1 cellular context compared by ENCODE assay signal in the genomic region with DNA sequence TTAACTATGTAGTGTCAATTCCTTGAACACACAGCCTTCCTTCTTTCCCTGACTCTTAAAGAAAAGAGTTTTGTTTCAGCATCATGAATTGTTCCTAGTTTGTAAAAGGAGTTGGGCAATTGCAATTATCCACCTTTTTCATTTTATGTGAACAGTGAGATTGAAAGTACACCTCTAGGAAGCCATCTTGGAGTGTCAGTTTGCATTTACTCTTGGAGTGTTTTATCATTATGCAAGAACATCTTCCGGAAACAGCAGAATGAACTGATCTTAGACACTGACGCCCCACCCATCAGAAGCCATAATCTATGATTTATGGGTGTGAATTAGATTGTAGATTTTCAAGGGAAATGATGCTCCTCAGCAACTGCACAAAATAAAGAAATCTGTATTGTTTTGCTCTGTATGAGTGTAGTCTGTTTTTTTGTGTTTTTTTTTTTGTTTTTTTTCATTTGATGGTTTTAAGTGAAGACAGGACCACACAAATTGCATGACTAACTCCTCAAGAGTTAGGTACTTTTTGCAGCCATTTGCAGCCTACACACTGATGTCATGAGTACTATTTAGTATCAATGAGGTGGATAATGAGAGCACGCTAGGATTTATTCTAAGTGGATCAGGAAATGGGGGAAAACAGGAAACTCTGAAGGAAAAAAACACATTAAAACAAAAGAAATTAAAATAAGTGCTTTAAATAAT.
A peak's percentile ranks its signal among the peaks of the same experiment; 100 is the strongest.
TF ChIP-seq lines count a peak whose summit lies in the region.

No MANE protein-coding gene starts in this region.

TF ChIP-seq in K562, 482 proteins besides CTCF, POLR2A, EP300 and RAD21 (continued from another document and continues in another):
- TF ChIP-seq, protein P1, sequence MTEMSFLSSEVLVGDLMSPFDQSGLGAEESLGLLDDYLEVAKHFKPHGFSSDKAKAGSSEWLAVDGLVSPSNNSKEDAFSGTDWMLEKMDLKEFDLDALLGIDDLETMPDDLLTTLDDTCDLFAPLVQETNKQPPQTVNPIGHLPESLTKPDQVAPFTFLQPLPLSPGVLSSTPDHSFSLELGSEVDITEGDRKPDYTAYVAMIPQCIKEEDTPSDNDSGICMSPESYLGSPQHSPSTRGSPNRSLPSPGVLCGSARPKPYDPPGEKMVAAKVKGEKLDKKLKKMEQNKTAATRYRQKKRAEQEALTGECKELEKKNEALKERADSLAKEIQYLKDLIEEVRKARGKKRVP (CRISPR knock-in tag; IDR thresholded peaks at IDR 0.05), result no peak
- TF ChIP-seq NFIC (IDR thresholded peaks at IDR 0.05) (no peak), ZNF143 (CRISPR knock-in tag; IDR thresholded peaks at IDR 0.05) (no peak), FOXJ3 (CRISPR knock-in tag; IDR thresholded peaks at IDR 0.05) (no peak), LCOR (CRISPR knock-in tag; IDR thresholded peaks at IDR 0.05) (no peak), KAT8 (IDR thresholded peaks at IDR 0.05; ENCODE audit: low read depth) (no peak), ZSCAN29 (IDR thresholded peaks at IDR 0.05) (no peak), HMG20A (CRISPR knock-in tag; conservative IDR thresholded peaks at IDR 0.05) (no peak), TFAM (CRISPR knock-in tag; conservative IDR thresholded peaks at IDR 0.05) (no peak), DMBX1 (CRISPR knock-in tag; IDR thresholded peaks at IDR 0.05; ENCODE audit: borderline replicate concordance) (no peak; the same call in 1 of the 2 replicates), TEAD1 (CRISPR knock-in tag; IDR thresholded peaks at IDR 0.05) (no peak), ATF1 (CRISPR knock-in tag; IDR thresholded peaks at IDR 0.05) (no peak), ATF1 (tag; IDR thresholded peaks at IDR 0.05) (peak; percentile 24; the same call in 1 of the 2 replicates), ETV5 (CRISPR knock-in tag; IDR thresholded peaks at IDR 0.05; ENCODE audit: low read depth) (no peak), HCFC1 (IDR thresholded peaks at IDR 0.05; ENCODE audit: low read depth, low read length) (no peak), FOXJ2 (tag; IDR thresholded peaks at IDR 0.05) (no peak), CREM (IDR thresholded peaks at IDR 0.05; ENCODE audit: low read depth) (no peak), SREBF1 (IDR thresholded peaks at IDR 0.05; ENCODE audit: borderline replicate concordance, low read depth, low read length) (no peak), CHD4 (IDR thresholded peaks at IDR 0.05; ENCODE audit: insufficient read depth, insufficient replicate concordance, low read depth, low read length, poor library complexity, severe bottlenecking) (no peak), CEBPB (tag; IDR thresholded peaks at IDR 0.05) (peak; percentile 69), SRSF3 (IDR thresholded peaks at IDR 0.05; ENCODE audit: insufficient read depth, low read length) (no peak), ZNF766 (CRISPR knock-in tag; conservative IDR thresholded peaks at IDR 0.05) (peak; percentile 61; the same call in 1 of the 2 replicates), SPI1 (IDR thresholded peaks at IDR 0.05; ENCODE audit: borderline replicate concordance, low read depth, low read length) (no peak), SUPT5H (IDR thresholded peaks at IDR 0.05) (no peak), ZNF589 (CRISPR knock-in tag; IDR thresholded peaks at IDR 0.05; ENCODE audit: low read depth) (no peak), CSDE1 (IDR thresholded peaks at IDR 0.05) (no peak), SP2 (IDR thresholded peaks at IDR 0.05; ENCODE audit: extremely low read depth, low read depth, low read length, poor library complexity, severe bottlenecking) (no peak), ETV6 (IDR thresholded peaks at IDR 0.05; ENCODE audit: borderline replicate concordance in 1 of 2, low read depth in 2 of 2, low read length in 1 of 2) (no peak), ETV6 (CRISPR knock-in tag; IDR thresholded peaks at IDR 0.05; ENCODE audit: borderline replicate concordance) (no peak), SRF (CRISPR knock-in tag; IDR thresholded peaks at IDR 0.05) (no peak), GATA2 (CRISPR knock-in tag; IDR thresholded peaks at IDR 0.05) (no peak), RBM39 (optimal IDR thresholded peaks at IDR 0.05; ENCODE audit: low read depth, low read length) (no peak), JUND (IDR thresholded peaks at IDR 0.05; ENCODE audit: borderline replicate concordance, low read depth, low read length) (no peak), JUND (tag; IDR thresholded peaks at IDR 0.05; ENCODE audit: borderline replicate concordance, low read depth, low read length) (0 out of 3 replicates have a peak, but pooled peaks have one; percentile 14), CCNT2 (IDR thresholded peaks at IDR 0.05; ENCODE audit: borderline replicate concordance, extremely low read depth, insufficient read length, low read depth, low read length) (no peak), POLR2AphosphoS5 (IDR thresholded peaks at IDR 0.05; ENCODE audit: control insufficient read depth, insufficient read depth, low read depth, low read length) (no peak), TBL1XR1 (IDR thresholded peaks at IDR 0.05; ENCODE audit: low read length in 2 of 2) (0 out of 4 replicates have a peak, but pooled peaks of 1 of the 2 experiments have one; percentile 19), ZNF197 (CRISPR knock-in tag; IDR thresholded peaks at IDR 0.05; ENCODE audit: low read depth) (peak; percentile 38; the same call in 1 of the 2 replicates), NFE2 (IDR thresholded peaks at IDR 0.05; ENCODE audit: low read depth) (no peak), STAT5B (CRISPR knock-in tag; IDR thresholded peaks at IDR 0.05) (no peak), XRCC3 (IDR thresholded peaks at IDR 0.05) (no peak), ZNF384 (IDR thresholded peaks at IDR 0.05; ENCODE audit: low read depth, low read length) (no peak), BCL6 (CRISPR knock-in tag; IDR thresholded peaks at IDR 0.05) (no peak), U2AF1 (optimal IDR thresholded peaks at IDR 0.05; ENCODE audit: low read depth, low read length) (no peak), ZNF668 (CRISPR knock-in tag; IDR thresholded peaks at IDR 0.05) (no peak), DACH1 (IDR thresholded peaks at IDR 0.05; ENCODE audit: partially characterized antibody) (no peak), PHF20 (IDR thresholded peaks at IDR 0.05; ENCODE audit: partially characterized antibody) (no peak), KDM4B (IDR thresholded peaks at IDR 0.05; ENCODE audit: borderline replicate concordance in 2 of 2, low read depth in 1 of 2) (no peak)
- TF ChIP-seq, protein P2, sequence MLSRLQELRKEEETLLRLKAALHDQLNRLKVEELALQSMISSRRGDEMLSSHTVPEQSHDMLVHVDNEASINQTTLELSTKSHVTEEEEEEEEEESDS (CRISPR knock-in tag; IDR thresholded peaks at IDR 0.05), result no peak
- TF ChIP-seq, protein P3, sequence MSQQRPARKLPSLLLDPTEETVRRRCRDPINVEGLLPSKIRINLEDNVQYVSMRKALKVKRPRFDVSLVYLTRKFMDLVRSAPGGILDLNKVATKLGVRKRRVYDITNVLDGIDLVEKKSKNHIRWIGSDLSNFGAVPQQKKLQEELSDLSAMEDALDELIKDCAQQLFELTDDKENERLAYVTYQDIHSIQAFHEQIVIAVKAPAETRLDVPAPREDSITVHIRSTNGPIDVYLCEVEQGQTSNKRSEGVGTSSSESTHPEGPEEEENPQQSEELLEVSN (IDR thresholded peaks at IDR 0.05; ENCODE audit: borderline replicate concordance in 1 of 2, extremely low read depth in 1 of 2, insufficient read depth in 1 of 2, insufficient read length in 1 of 2, low read depth in 1 of 2, low read length in 1 of 2, poor library complexity in 1 of 2, severe bottlenecking in 1 of 2), result no peak
- TF ChIP-seq, protein P4, sequence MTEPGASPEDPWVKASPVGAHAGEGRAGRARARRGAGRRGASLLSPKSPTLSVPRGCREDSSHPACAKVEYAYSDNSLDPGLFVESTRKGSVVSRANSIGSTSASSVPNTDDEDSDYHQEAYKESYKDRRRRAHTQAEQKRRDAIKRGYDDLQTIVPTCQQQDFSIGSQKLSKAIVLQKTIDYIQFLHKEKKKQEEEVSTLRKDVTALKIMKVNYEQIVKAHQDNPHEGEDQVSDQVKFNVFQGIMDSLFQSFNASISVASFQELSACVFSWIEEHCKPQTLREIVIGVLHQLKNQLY (CRISPR knock-in tag; conservative IDR thresholded peaks at IDR 0.05), result no peak
- TF ChIP-seq, protein P5, sequence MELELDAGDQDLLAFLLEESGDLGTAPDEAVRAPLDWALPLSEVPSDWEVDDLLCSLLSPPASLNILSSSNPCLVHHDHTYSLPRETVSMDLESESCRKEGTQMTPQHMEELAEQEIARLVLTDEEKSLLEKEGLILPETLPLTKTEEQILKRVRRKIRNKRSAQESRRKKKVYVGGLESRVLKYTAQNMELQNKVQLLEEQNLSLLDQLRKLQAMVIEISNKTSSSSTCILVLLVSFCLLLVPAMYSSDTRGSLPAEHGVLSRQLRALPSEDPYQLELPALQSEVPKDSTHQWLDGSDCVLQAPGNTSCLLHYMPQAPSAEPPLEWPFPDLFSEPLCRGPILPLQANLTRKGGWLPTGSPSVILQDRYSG (tag; conservative IDR thresholded peaks at IDR 0.05; ENCODE audit: low read depth), result 0 out of 2 replicates have a peak, but pooled peaks have one; percentile 57
- TF ChIP-seq, protein P6, sequence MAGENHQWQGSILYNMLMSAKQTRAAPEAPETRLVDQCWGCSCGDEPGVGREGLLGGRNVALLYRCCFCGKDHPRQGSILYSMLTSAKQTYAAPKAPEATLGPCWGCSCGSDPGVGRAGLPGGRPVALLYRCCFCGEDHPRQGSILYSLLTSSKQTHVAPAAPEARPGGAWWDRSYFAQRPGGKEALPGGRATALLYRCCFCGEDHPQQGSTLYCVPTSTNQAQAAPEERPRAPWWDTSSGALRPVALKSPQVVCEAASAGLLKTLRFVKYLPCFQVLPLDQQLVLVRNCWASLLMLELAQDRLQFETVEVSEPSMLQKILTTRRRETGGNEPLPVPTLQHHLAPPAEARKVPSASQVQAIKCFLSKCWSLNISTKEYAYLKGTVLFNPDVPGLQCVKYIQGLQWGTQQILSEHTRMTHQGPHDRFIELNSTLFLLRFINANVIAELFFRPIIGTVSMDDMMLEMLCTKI (IDR thresholded peaks at IDR 0.05; ENCODE audit: partially characterized antibody), result no peak
- TF ChIP-seq, protein P7, sequence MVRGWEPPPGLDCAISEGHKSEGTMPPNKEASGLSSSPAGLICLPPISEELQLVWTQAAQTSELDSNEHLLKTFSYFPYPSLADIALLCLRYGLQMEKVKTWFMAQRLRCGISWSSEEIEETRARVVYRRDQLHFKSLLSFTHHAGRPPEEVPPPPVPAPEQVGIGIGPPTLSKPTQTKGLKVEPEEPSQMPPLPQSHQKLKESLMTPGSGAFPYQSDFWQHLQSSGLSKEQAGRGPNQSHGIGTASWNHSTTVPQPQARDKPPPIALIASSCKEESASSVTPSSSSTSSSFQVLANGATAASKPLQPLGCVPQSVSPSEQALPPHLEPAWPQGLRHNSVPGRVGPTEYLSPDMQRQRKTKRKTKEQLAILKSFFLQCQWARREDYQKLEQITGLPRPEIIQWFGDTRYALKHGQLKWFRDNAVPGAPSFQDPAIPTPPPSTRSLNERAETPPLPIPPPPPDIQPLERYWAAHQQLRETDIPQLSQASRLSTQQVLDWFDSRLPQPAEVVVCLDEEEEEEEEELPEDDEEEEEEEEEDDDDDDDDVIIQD (CRISPR knock-in tag; IDR thresholded peaks at IDR 0.05), result no peak
- TF ChIP-seq, protein P8, sequence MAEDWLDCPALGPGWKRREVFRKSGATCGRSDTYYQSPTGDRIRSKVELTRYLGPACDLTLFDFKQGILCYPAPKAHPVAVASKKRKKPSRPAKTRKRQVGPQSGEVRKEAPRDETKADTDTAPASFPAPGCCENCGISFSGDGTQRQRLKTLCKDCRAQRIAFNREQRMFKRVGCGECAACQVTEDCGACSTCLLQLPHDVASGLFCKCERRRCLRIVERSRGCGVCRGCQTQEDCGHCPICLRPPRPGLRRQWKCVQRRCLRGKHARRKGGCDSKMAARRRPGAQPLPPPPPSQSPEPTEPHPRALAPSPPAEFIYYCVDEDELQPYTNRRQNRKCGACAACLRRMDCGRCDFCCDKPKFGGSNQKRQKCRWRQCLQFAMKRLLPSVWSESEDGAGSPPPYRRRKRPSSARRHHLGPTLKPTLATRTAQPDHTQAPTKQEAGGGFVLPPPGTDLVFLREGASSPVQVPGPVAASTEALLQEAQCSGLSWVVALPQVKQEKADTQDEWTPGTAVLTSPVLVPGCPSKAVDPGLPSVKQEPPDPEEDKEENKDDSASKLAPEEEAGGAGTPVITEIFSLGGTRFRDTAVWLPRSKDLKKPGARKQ (CRISPR knock-in tag; IDR thresholded peaks at IDR 0.05), result no peak
- TF ChIP-seq, protein P9, sequence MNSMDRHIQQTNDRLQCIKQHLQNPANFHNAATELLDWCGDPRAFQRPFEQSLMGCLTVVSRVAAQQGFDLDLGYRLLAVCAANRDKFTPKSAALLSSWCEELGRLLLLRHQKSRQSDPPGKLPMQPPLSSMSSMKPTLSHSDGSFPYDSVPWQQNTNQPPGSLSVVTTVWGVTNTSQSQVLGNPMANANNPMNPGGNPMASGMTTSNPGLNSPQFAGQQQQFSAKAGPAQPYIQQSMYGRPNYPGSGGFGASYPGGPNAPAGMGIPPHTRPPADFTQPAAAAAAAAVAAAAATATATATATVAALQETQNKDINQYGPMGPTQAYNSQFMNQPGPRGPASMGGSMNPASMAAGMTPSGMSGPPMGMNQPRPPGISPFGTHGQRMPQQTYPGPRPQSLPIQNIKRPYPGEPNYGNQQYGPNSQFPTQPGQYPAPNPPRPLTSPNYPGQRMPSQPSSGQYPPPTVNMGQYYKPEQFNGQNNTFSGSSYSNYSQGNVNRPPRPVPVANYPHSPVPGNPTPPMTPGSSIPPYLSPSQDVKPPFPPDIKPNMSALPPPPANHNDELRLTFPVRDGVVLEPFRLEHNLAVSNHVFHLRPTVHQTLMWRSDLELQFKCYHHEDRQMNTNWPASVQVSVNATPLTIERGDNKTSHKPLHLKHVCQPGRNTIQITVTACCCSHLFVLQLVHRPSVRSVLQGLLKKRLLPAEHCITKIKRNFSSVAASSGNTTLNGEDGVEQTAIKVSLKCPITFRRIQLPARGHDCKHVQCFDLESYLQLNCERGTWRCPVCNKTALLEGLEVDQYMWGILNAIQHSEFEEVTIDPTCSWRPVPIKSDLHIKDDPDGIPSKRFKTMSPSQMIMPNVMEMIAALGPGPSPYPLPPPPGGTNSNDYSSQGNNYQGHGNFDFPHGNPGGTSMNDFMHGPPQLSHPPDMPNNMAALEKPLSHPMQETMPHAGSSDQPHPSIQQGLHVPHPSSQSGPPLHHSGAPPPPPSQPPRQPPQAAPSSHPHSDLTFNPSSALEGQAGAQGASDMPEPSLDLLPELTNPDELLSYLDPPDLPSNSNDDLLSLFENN (IDR thresholded peaks at IDR 0.05; ENCODE audit: low read depth in 2 of 2, low read length in 2 of 2), result no peak
- TF ChIP-seq, protein P10, sequence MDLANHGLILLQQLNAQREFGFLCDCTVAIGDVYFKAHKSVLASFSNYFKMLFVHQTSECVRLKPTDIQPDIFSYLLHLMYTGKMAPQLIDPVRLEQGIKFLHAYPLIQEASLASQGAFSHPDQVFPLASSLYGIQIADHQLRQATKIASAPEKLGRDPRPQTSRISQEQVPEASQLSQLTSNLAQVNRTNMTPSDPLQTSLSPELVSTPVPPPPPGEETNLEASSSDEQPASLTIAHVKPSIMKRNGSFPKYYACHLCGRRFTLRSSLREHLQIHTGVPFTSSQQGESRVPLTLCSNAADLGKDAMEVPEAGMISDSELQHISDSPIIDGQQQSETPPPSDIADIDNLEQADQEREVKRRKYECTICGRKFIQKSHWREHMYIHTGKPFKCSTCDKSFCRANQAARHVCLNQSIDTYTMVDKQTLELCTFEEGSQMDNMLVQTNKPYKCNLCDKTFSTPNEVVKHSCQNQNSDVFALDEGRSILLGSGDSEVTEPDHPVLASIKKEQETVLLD (IDR thresholded peaks at IDR 0.05), result no peak
